ENCODE assay signal across 1 cellular context in genomic region chr5:117720784-117721183, GRCh38.
TF ChIP-seq lines count a peak whose summit lies in the region.
"Not testable (repeated sequence)": the region's sequence is repeated elsewhere in the genome, so short reads cannot be mapped to it uniquely, and the experiment has no call there.

No MANE protein-coding gene starts in this region.

- not testable (repeated sequence) for H3K4me3 ChIP-seq in HEK293 (ENCODE audit: low read depth, low read length)

- POLR2A ChIA-PET in HEK293 (lab: Yijun Ruan, JAX), result not testable (repeated sequence)

- not testable (repeated sequence) for H3K4me1 ChIP-seq in HEK293 (ENCODE audit: control insufficient read depth, insufficient read depth, low read length)

- H3K9me3 ChIP-seq in HEK293 (ENCODE audit: control insufficient read depth, insufficient read depth, low read depth, low read length), result not testable (repeated sequence)

- CTCF ChIA-PET in HEK293 (lab: Yijun Ruan, JAX), result not testable (repeated sequence)

- not testable (repeated sequence) for H3K27ac ChIP-seq in HEK293 (ENCODE audit: extremely low read depth, low read depth, low read length)

- not testable (repeated sequence) for TF ChIP-seq CTCF in HEK293 (tag by site-specific recombination; IDR thresholded peaks at IDR 0.05)

- H3K36me3 ChIP-seq in HEK293 (ENCODE audit: control insufficient read depth in 2 of 2, insufficient read depth in 1 of 2, low read length in 2 of 2), result not testable (repeated sequence)

TF ChIP-seq in HEK293, 187 proteins besides CTCF, POLR2A, EP300 and RAD21:
- TF ChIP-seq SCRT1 (tag by site-specific recombination; IDR thresholded peaks at IDR 0.05; ENCODE audit: borderline replicate concordance), result peak; percentile 53; the same call in 1 of the 2 replicates
- peak; percentile 70 for TF ChIP-seq SCRT2 (tag by site-specific recombination; IDR thresholded peaks at IDR 0.05)
